In the genomic region with DNA sequence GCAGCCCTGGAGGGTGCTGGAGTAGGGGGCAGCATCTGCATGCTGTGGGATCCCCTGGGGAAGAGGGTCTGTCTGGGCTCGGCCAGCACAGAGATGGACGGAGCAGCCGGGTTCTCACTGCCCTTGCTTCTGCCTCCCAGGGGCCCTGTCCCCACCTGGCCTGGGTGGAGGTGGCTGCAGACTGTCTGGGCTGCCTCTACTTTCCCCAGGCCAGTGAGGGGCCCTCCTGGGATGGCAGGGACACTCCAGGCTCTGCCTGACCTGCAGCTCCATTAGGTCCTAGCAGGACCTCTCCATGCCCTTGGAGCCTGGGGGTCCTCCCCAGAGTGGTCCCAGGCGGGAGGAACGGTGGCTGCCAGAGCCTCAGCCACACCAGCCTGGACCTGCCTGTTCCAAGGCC, we compare ENCODE assay signal across 14 cellular contexts.
"Had no signal": no experiment of that assay in that cellular context is flagged by ENCODE, and none has a peak within 500 bp of the region (broad histone marks: within the 10 kb centered on the region; RNA-seq: fewer than 3 reads in every experiment).

No MANE protein-coding gene starts in this region.

- H3K27me3 ChIP-seq: cardiac muscle cell, gastroesophageal sphincter, hepatocyte, tibial nerve had no signal

- H3K27ac ChIP-seq: cardiac muscle cell, coronary artery, VCaP had no signal

- H3K27ac Mint-ChIP-seq: activated CD4-positive, alpha-beta memory T cell treated with anti-CD3 and anti-CD28 coated beads, Interleukin-2, amount 10 ng/mL, durations not matched to agents 7 days and 5 days; activated T-cell treated with anti-CD3 and anti-CD28 coated beads, Interleukin-2, amount 50 U/mL, for 72 hours; effector memory CD8-positive, alpha-beta T cell; T-cell had no signal

- ATAC-seq: activated T-cell treated with anti-CD3 and anti-CD28 coated beads, Interleukin-2, amount 50 U/mL, for 72 hours; effector memory CD8-positive, alpha-beta T cell; gastroesophageal sphincter; natural killer cell treated with Interleukin-12 subunit alpha and Interleukin-12 subunit beta and Interleukin-15 and Interleukin-18, amount 100 ng/mL, for 72 hours; T-cell had no signal

- DNase-seq: activated CD4-positive, alpha-beta memory T cell treated with anti-CD3 and anti-CD28 coated beads, Interleukin-2, amount 10 ng/mL, durations not matched to agents 7 days and 5 days; activated CD8-positive, alpha-beta memory T cell treated with anti-CD3 and anti-CD28 coated beads, Interleukin-2, amount 50 U/mL, for 4 hours; activated gamma-delta T cell treated with Interleukin-2 at 50 U/mL for 16 hours; activated T-cell treated with anti-CD3 and anti-CD28 coated beads, Interleukin-2, amount 50 U/mL, for 72 hours; effector memory CD8-positive, alpha-beta T cell; mammary epithelial cell had no signal

- H3K4me3 ChIP-seq: cardiac muscle cell, coronary artery, gastroesophageal sphincter, hepatocyte, tibial nerve had no signal

- H3K27me3 Mint-ChIP-seq: activated CD4-positive, alpha-beta memory T cell treated with anti-CD3 and anti-CD28 coated beads, Interleukin-2, amount 10 ng/mL, durations not matched to agents 7 days and 5 days; natural killer cell treated with Interleukin-12 subunit alpha and Interleukin-12 subunit beta and Interleukin-15 and Interleukin-18, amount 100 ng/mL, for 72 hours had no signal

- H3K36me3 ChIP-seq: cardiac muscle cell, gastroesophageal sphincter, tibial nerve had no signal

- H3K4me3 Mint-ChIP-seq: activated CD4-positive, alpha-beta memory T cell treated with anti-CD3 and anti-CD28 coated beads, Interleukin-2, amount 10 ng/mL, durations not matched to agents 7 days and 5 days; activated T-cell treated with anti-CD3 and anti-CD28 coated beads, Interleukin-2, amount 50 U/mL, for 72 hours; effector memory CD8-positive, alpha-beta T cell; natural killer cell treated with Interleukin-12 subunit alpha and Interleukin-12 subunit beta and Interleukin-15 and Interleukin-18, amount 100 ng/mL, for 72 hours; T-cell had no signal

- H3K9me3 ChIP-seq: gastroesophageal sphincter, tibial nerve had no signal

- H3K4me1 Mint-ChIP-seq: activated CD4-positive, alpha-beta memory T cell treated with anti-CD3 and anti-CD28 coated beads, Interleukin-2, amount 10 ng/mL, durations not matched to agents 7 days and 5 days had no signal

- H3K9me3 Mint-ChIP-seq: activated CD4-positive, alpha-beta memory T cell treated with anti-CD3 and anti-CD28 coated beads, Interleukin-2, amount 10 ng/mL, durations not matched to agents 7 days and 5 days; activated T-cell treated with anti-CD3 and anti-CD28 coated beads, Interleukin-2, amount 50 U/mL, for 72 hours; effector memory CD8-positive, alpha-beta T cell; natural killer cell treated with Interleukin-12 subunit alpha and Interleukin-12 subunit beta and Interleukin-15 and Interleukin-18, amount 100 ng/mL, for 72 hours; T-cell had no signal
